8 cellular contexts compared by ENCODE assay signal in genomic region chr1:6445062-6445763, GRCh38. TPM values are rescaled to one million over a fixed set of nuclear protein-coding genes. Genes with fewer than 3 reads are reported as not detected.
DNase-seq lines count a peak whose midpoint lies in the region; ATAC-seq, FAIRE-seq and TF ChIP-seq lines count a peak whose summit lies in the region.

No MANE protein-coding gene starts in this region.

- peak; percentile 44 for ATAC-seq in left colon
- ATAC-seq in HG03460 (IDR thresholded peaks at IDR 0.05; ENCODE audit: unreplicated experiment): no peak
- ATAC-seq in GM21526 (IDR thresholded peaks at IDR 0.05; ENCODE audit: low FRiP score, unreplicated experiment): no peak

- intact Hi-C loops in left colon (cut with DNase I, micrococcal nuclease): no loop called here

- TF ChIP-seq CTCF in D721Med (IDR thresholded peaks at IDR 0.05; ENCODE audit: insufficient read depth, missing control alignments) (peak; percentile 26), LNCaP clone FGC (IDR thresholded peaks at IDR 0.05; ENCODE audit: control insufficient read depth, extremely low read depth, insufficient read depth) (peak; percentile 80)

- H3K27ac Mint-ChIP-seq in activated naive CD4-positive, alpha-beta T cell treated with anti-CD3 and anti-CD28 coated beads, Interleukin-2, amount 10 ng/mL, durations not matched to agents 7 days and 5 days: no peak overlapping the region

- CTCF ChIA-PET in activated naive CD4-positive, alpha-beta T cell treated with anti-CD3 and anti-CD28 coated beads, Interleukin-2, amount 10 ng/mL, durations not matched to agents 7 days and 5 days (lab: Charles Lee): interaction anchor here (0.6 to 1.6 kb wide), 4 partner anchors 17 to 162 kb away, joined by 3 to 8 read pairs (median 3); no protein-coding TSS in a partner anchor

- FAIRE-seq in D721Med (lab: Jason Lieb, UNC): no peak

- H3K4me3 ChIP-seq in LNCaP clone FGC (ENCODE audit: low read depth, low read length): no peak overlapping the region

- peaks cover 99% of the 10 kb centered on the region for H3K27me3 Mint-ChIP-seq in activated naive CD4-positive, alpha-beta T cell treated with anti-CD3 and anti-CD28 coated beads, Interleukin-2, amount 10 ng/mL, durations not matched to agents 7 days and 5 days

- no peaks in the 10 kb centered on the region for H3K36me3 Mint-ChIP-seq in activated naive CD4-positive, alpha-beta T cell treated with anti-CD3 and anti-CD28 coated beads, Interleukin-2, amount 10 ng/mL, durations not matched to agents 7 days and 5 days

- no peaks in the 10 kb centered on the region for H3K9me3 Mint-ChIP-seq in activated naive CD4-positive, alpha-beta T cell treated with anti-CD3 and anti-CD28 coated beads, Interleukin-2, amount 10 ng/mL, durations not matched to agents 7 days and 5 days

- DNase-seq in D721Med (ENCODE audit: insufficient read length, low spot score) (no peak), LNCaP clone FGC (ENCODE audit: low read depth) (no peak), left colon (peak; percentile 62 to 71), HUDEP-2 (lab: John Stamatoyannopoulos, UW; ENCODE audit: unreplicated experiment in 76 of 76) (no peak), 8988T (no peak)
- DNase-seq in activated naive CD4-positive, alpha-beta T cell treated with anti-CD3 and anti-CD28 coated beads, Interleukin-2, amount 10 ng/mL, durations not matched to agents 7 days and 5 days: peak; percentile 61

- peaks cover 23% of the 10 kb centered on the region for H3K4me1 Mint-ChIP-seq in activated naive CD4-positive, alpha-beta T cell treated with anti-CD3 and anti-CD28 coated beads, Interleukin-2, amount 10 ng/mL, durations not matched to agents 7 days and 5 days

- H3K4me3 Mint-ChIP-seq in activated naive CD4-positive, alpha-beta T cell treated with anti-CD3 and anti-CD28 coated beads, Interleukin-2, amount 10 ng/mL, durations not matched to agents 7 days and 5 days: no peak overlapping the region

RNA-seq across cellular contexts. Expression of gene ESPN, which starts 20.6 kb away (rescaled TPM):
- 100 to 1,000 TPM; 100 to 152 TPM for total RNA-seq in left colon

RNA-seq across cellular contexts. Expression of gene TNFRSF25, which starts 20.8 kb away (rescaled TPM):
- 10 to 100 TPM; 21.7 to 71.9 TPM for total RNA-seq in left colon

RNA-seq across cellular contexts. Expression of gene HES2, which starts 25.5 kb away (rescaled TPM):
- 10 to 100 TPM; 29.4 to 34.0 TPM for total RNA-seq in left colon

RNA-seq across cellular contexts. Expression of gene PLEKHG5, which starts 46.3 kb away (rescaled TPM):
- total RNA-seq in left colon: 10 to 100 TPM; 14.1 to 22.3 TPM

RNA-seq across cellular contexts. Expression of gene ACOT7, which starts 51.6 kb away (rescaled TPM):
- 10 to 100 TPM; 50.4 to 58.0 TPM for total RNA-seq in left colon

Comparison
In these comparisons a context has a peak if more than half of its experiments do, and no peak if none do; other contexts are left out.
1. DNase-seq: peak in activated naive CD4-positive, alpha-beta T cell treated with anti-CD3 and anti-CD28 coated beads, Interleukin-2, amount 10 ng/mL, durations not matched to agents 7 days and 5 days (single experiment) and left colon (2 of 2); none in D721Med (single experiment), LNCaP clone FGC (single experiment), HUDEP-2 (0 of 76) and 8988T (single experiment).